ENCODE assay signal across 16 cellular contexts in the genomic region with DNA sequence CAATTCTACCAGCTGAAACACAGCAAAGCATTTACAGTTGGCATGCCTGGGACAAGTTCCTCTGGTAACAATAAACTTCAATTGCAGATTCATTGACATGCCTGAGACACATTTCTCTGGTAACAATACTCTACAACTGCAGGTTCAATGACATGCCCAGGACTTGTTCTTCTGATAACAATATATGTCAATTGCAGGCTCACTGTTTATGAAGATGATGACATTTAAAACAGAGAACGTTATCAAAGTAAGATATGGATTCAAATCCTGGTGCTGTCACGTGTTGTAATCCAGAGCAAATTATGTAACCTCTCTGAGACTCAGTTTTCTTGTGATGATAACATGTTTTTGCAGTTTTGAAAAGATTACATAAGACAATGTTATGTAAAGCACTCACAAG. TPM values are rescaled to one million over a fixed set of nuclear protein-coding genes. Genes with fewer than 3 reads are reported as not detected.
DNase-seq lines count a peak whose midpoint lies in the region; ATAC-seq, FAIRE-seq and TF ChIP-seq lines count a peak whose summit lies in the region.
"Had no signal": no experiment of that assay in that cellular context is flagged by ENCODE, and none has a peak within 500 bp of the region (broad histone marks: within the 10 kb centered on the region; RNA-seq: fewer than 3 reads in every experiment).

No MANE protein-coding gene starts in this region.

- TF ChIP-seq POLR2A in GM12878 (IDR thresholded peaks at IDR 0.05; ENCODE audit: low read depth, low read length) (no peak), transverse colon (IDR thresholded peaks at IDR 0.05) (no peak)

- in situ Hi-C loops in GM12878 (cut with MboI), result no loop called here
- in situ Hi-C loops in transverse colon (cut with MboI; ENCODE audit: low pct_ligation_motif_present in 1 of 4, low pct_unique_long_range_greater_than_20kb in 1 of 4, low sequenced_read_pairs in 3 of 4), result no loop called here

- H3K27me3 ChIP-seq in GM12878 (replicated peaks in 1 of 2; ENCODE audit: control insufficient read depth in 2 of 2, insufficient read depth in 2 of 2, low read length in 1 of 2) (no peaks in the 10 kb centered on the region), hepatocyte (no peaks in the 10 kb centered on the region), transverse colon (no peaks in the 10 kb centered on the region)
- H3K27me3 ChIP-seq: body of pancreas, colonic mucosa had no signal

- ATAC-seq in HG02885 (IDR thresholded peaks at IDR 0.05; ENCODE audit: poor library complexity, unreplicated experiment), result peak; percentile 45
- ATAC-seq in GM12878, result peak; percentile 31; the same call in 1 of the 3 replicates
- ATAC-seq in Right ventricle myocardium superior (ENCODE audit: poor library complexity), result no peak
- no peak for ATAC-seq in stimulated activated memory B cell treated with anti-CD40 and anti-IgM and Interleukin-4, amounts not matched to agents 10 μg/mL and 1 μg/mL and 100 μg/mL, for 72 hours
- ATAC-seq: activated naive CD4-positive, alpha-beta T cell treated with anti-CD3 and anti-CD28 coated beads, Interleukin-2, amount 50 U/mL, for 72 hours; body of pancreas had no signal

- no TSS peak for BruUV-seq in GM12878 (replicated peaks; lab: Mats Ljungman, UMichigan)

- H3K9me2 ChIP-seq in hepatocyte (replicated peaks; ENCODE audit: insufficient read depth), result peaks cover 4% of the 10 kb centered on the region

- no peaks in the 10 kb centered on the region for H3K36me3 ChIP-seq in GM12878 (ENCODE audit: control insufficient read depth in 2 of 2, insufficient read depth in 2 of 2, low read length in 1 of 2)
- H3K36me3 ChIP-seq in hepatocyte (replicated peaks; ENCODE audit: insufficient read depth, low read depth), result no peaks in the 10 kb centered on the region
- no peaks in the 10 kb centered on the region for H3K36me3 ChIP-seq in transverse colon
- H3K36me3 ChIP-seq: colonic mucosa, thoracic aorta had no signal

- intact Hi-C loops in GM12878 (cut with micrococcal nuclease; ENCODE audit: unreplicated experiment) (no loop called here), transverse colon (cut with DNase I; ENCODE audit: low total_unique reads) (no loop called here), Right ventricle myocardium superior (cut with DNase I) (no loop called here)

- FAIRE-seq in GM12878 (lab: Jason Lieb, UNC), result no peak
- FAIRE-seq: frontal cortex, GM18507 had no signal

- no peaks in the 10 kb centered on the region for H3K4me1 ChIP-seq in GM12878 (ENCODE audit: control insufficient read depth, insufficient read depth, low read length)
- peaks cover 6% of the 10 kb centered on the region for H3K4me1 ChIP-seq in hepatocyte (ENCODE audit: insufficient read depth)
- H3K4me1 ChIP-seq in transverse colon, result peaks cover 21 to 82% (median 54%) of the 10 kb centered on the region in 4 donors

- no peaks in the 10 kb centered on the region for H3K4me1 Mint-ChIP-seq in stimulated activated memory B cell treated with anti-CD40 and anti-IgM and Interleukin-4, amounts not matched to agents 10 μg/mL and 1 μg/mL and 100 μg/mL, for 72 hours

- no peak overlapping the region for H3K4me2 ChIP-seq in GM12878 (ENCODE audit: control insufficient read depth, insufficient read depth)
- no peak overlapping the region for H3K4me2 ChIP-seq in hepatocyte

- H3K9ac ChIP-seq in GM12878 (ENCODE audit: control insufficient read depth, insufficient read depth, low read length), result no peak overlapping the region

- no peak overlapping the region for H3K27ac ChIP-seq in GM12878 (ENCODE audit: control insufficient read depth, insufficient read depth)
- peak overlapping the region; percentile 9 for H3K27ac ChIP-seq in hepatocyte
- peak overlapping the region; percentile 9 to 49 (median 38) for H3K27ac ChIP-seq in transverse colon
- H3K27ac ChIP-seq: body of pancreas, colonic mucosa, thoracic aorta had no signal

- no peaks in the 10 kb centered on the region for H3K27me3 Mint-ChIP-seq in stimulated activated memory B cell treated with anti-CD40 and anti-IgM and Interleukin-4, amounts not matched to agents 10 μg/mL and 1 μg/mL and 100 μg/mL, for 72 hours

- H3K36me3 Mint-ChIP-seq in stimulated activated memory B cell treated with anti-CD40 and anti-IgM and Interleukin-4, amounts not matched to agents 10 μg/mL and 1 μg/mL and 100 μg/mL, for 72 hours, result no peaks in the 10 kb centered on the region
- H3K36me3 Mint-ChIP-seq: activated naive CD4-positive, alpha-beta T cell treated with anti-CD3 and anti-CD28 coated beads, Interleukin-2, amount 50 U/mL, for 72 hours had no signal

- no peak for DNase-seq in GM12878 (ENCODE audit: low read depth, low spot score)
- DNase-seq in hepatocyte (ENCODE audit: low spot score), result no peak
- DNase-seq in transverse colon, result no peak
- DNase-seq in Right ventricle myocardium superior, result no peak
- DNase-seq in amygdala (lab: John Stamatoyannopoulos, UW), result no peak
- DNase-seq: activated CD4-positive, CD25-positive, alpha-beta regulatory T cell; activated T-cell treated with anti-CD3 and anti-CD28 coated beads, Interleukin-2, amount 50 U/mL, for 48 hours; body of pancreas; colonic mucosa; DMS79 treated with DMSO at 0.1 percent for 48 hours had no signal

- H3K4me3 Mint-ChIP-seq in stimulated activated memory B cell treated with anti-CD40 and anti-IgM and Interleukin-4, amounts not matched to agents 10 μg/mL and 1 μg/mL and 100 μg/mL, for 72 hours, result no peak overlapping the region

- H3K79me2 ChIP-seq in GM12878 (ENCODE audit: control insufficient read depth, insufficient read depth, low read length) (no peaks in the 10 kb centered on the region), hepatocyte (peaks cover 80% of the 10 kb centered on the region)

- H3K9me3 ChIP-seq in GM12878 (replicated peaks; ENCODE audit: control insufficient read depth, insufficient read depth, low read length) (no peaks in the 10 kb centered on the region), hepatocyte (ENCODE audit: low read depth) (no peaks in the 10 kb centered on the region), transverse colon (no peaks in the 10 kb centered on the region)
- H3K9me3 ChIP-seq: body of pancreas, colonic mucosa, thoracic aorta had no signal

- SMC1A ChIA-PET in GM12878 (lab: Charles Lee; ENCODE audit: uncharacterized antibody, unreplicated experiment), result interaction anchor here (1.4 kb wide), 1 partner anchor 8 kb away, joined by 3 read pairs; no protein-coding TSS in a partner anchor

- H3K4me3 ChIP-seq in GM12878, result no peak overlapping the region
- no peak overlapping the region for H3K4me3 ChIP-seq in hepatocyte
- no peak overlapping the region for H3K4me3 ChIP-seq in transverse colon
- H3K4me3 ChIP-seq: body of pancreas, colonic mucosa, thoracic aorta had no signal

- no peak overlapping the region for H3K27ac Mint-ChIP-seq in stimulated activated memory B cell treated with anti-CD40 and anti-IgM and Interleukin-4, amounts not matched to agents 10 μg/mL and 1 μg/mL and 100 μg/mL, for 72 hours
- H3K27ac Mint-ChIP-seq: activated naive CD4-positive, alpha-beta T cell treated with anti-CD3 and anti-CD28 coated beads, Interleukin-2, amount 50 U/mL, for 72 hours had no signal

- TF ChIP-seq EP300 in GM12878 (IDR thresholded peaks at IDR 0.05; ENCODE audit: borderline replicate concordance in 1 of 2, control insufficient read depth in 1 of 2, low read depth in 2 of 2, low read length in 2 of 2), result no peak
- TF ChIP-seq EP300 in transverse colon (IDR thresholded peaks at IDR 0.05; ENCODE audit: low read depth), result no peak

- H2AFZ ChIP-seq in GM12878 (ENCODE audit: control insufficient read depth, low read depth, low read length) (no peak overlapping the region), hepatocyte (no peak overlapping the region)

- CTCF ChIA-PET in GM12878 (lab: Yijun Ruan, JAX), result no interaction called here

- WGBS in GM12878 (ENCODE audit: insufficient coverage, insufficient replicate concordance, low lambda C conversion rate, missing lambda C conversion rate), result 3% methylated on average over 2 of the region's 2 CpGs
- 47% methylated on average over 2 of the region's 2 CpGs for whole genome bisulfite sequencing in hepatocyte (ENCODE audit: low lambda C conversion rate, missing lambda C conversion rate)
- 29 to 33% methylated on average over 1 to 2 of the region's 2 CpGs for WGBS in transverse colon (ENCODE audit: low coverage in 1 of 2), 2 donors

- POLR2A ChIA-PET in GM12878 (lab: Charles Lee), result no interaction called here

- H4K20me1 ChIP-seq in GM12878 (ENCODE audit: control insufficient read depth, insufficient read depth) (no peaks in the 10 kb centered on the region), hepatocyte (ENCODE audit: insufficient read depth, poor library complexity, severe bottlenecking) (no peaks in the 10 kb centered on the region)

- H3K9me3 Mint-ChIP-seq in stimulated activated memory B cell treated with anti-CD40 and anti-IgM and Interleukin-4, amounts not matched to agents 10 μg/mL and 1 μg/mL and 100 μg/mL, for 72 hours, result peaks cover 4% of the 10 kb centered on the region
- H3K9me3 Mint-ChIP-seq: activated naive CD4-positive, alpha-beta T cell treated with anti-CD3 and anti-CD28 coated beads, Interleukin-2, amount 50 U/mL, for 72 hours had no signal

- RAD21 ChIA-PET in GM12878 (lab: Charles Lee; ENCODE audit: unreplicated experiment), result no interaction called here

- no peak for TF ChIP-seq RAD21 in GM12878 (IDR thresholded peaks at IDR 0.05; ENCODE audit: insufficient read depth, low read depth, low read length)

- TF ChIP-seq CTCF in GM12878 (IDR thresholded peaks at IDR 0.05 in 2 of 3, conservative IDR thresholded peaks at IDR 0.05 in 1 of 3; ENCODE audit: control insufficient read depth in 2 of 3, extremely low read depth in 1 of 3, insufficient read depth in 1 of 3, low read depth in 3 of 3, low read length in 3 of 3), result no peak
- TF ChIP-seq CTCF in hepatocyte (IDR thresholded peaks at IDR 0.05; ENCODE audit: poor library complexity), result no peak
- no peak for TF ChIP-seq CTCF in transverse colon (IDR thresholded peaks at IDR 0.05)

RNA-seq across cellular contexts. Expression of a gene that starts 20.5 kb away (rescaled TPM):
- total RNA-seq in GM12878 (2013; cell fraction: nucleolus; rRNA removed), result not detected in 2 replicates
- total RNA-seq in GM12878 (2014; rRNA removed) (0.05 and 0.06 TPM in 2 replicates), GM12878 (2014; rRNA removed; fragmentation: Illumina TruSeq; extraction: Trizol) (0.09 and 0.23 TPM in 2 replicates), GM12878 (2021) (0.32 and 0.51 TPM in 2 replicates), hepatocyte (28.6 and 30.4 TPM in 2 replicates), transverse colon (10 to 100 TPM; 10.5 to 44.6 (median 29.1) TPM), Right ventricle myocardium superior (10.1 TPM)
- polyA plus RNA-seq in GM12878 (2011; ENCODE audit: low read depth), result 0.05 TPM
- polyA plus RNA-seq in GM12878 (2011; rRNA removed) (0.10 and 0.16 TPM in 2 replicates), GM12878 (2014; fragmentation: Illumina TruSeq; extraction: Trizol) (0.03 TPM in 1 of 2 replicates, not detected in the other), GM12878 (2014; fragmentation: Nextera tagmentation; extraction: Ambion mirVana) (under 1 TPM; 0.02 to 0.03 TPM), GM12878 (2014; rRNA removed) (not detected in 2 replicates), GM12878 (2016; fragmentation: Nextera tagmentation; extraction: Ambion mirVana) (under 1 TPM; 0.10 to 0.40 TPM), hepatocyte (3.1 and 4.3 TPM in 2 replicates)
- polyA plus RNA-seq in GM12878 (2011; cell fraction: cytosol; rRNA removed), result 0.01 and 0.02 TPM in 2 replicates
- polyA plus RNA-seq in GM12878 (2011; cell fraction: nucleus; rRNA removed), result 0.03 and 0.07 TPM in 2 replicates
- polyA plus RNA-seq in GM12878 (2012), result 0.13 and 0.23 TPM in 2 replicates
- 0.07 and 0.10 TPM in 2 replicates for polyA minus RNA-seq in GM12878 (2011; rRNA and poly(A)+ RNA removed)
- not detected in 2 replicates for polyA minus RNA-seq in GM12878 (2011; cell fraction: cytosol; rRNA and poly(A)+ RNA removed)
- 0.24 and 0.29 TPM in 2 replicates for polyA minus RNA-seq in GM12878 (2011; cell fraction: nucleus; rRNA and poly(A)+ RNA removed)
- total RNA-seq: activated naive CD4-positive, alpha-beta T cell treated with anti-CD3 and anti-CD28 coated beads, Interleukin-2, amount 50 U/mL, for 72 hours had no signal

Comparison
In these comparisons a context has a peak if more than half of its experiments do, and no peak if none do; other contexts are left out.
1. ATAC-seq: peak in HG02885 (single experiment) and GM12878 (single experiment); none in Right ventricle myocardium superior (single experiment) and stimulated activated memory B cell treated with anti-CD40 and anti-IgM and Interleukin-4, amounts not matched to agents 10 μg/mL and 1 μg/mL and 100 μg/mL, for 72 hours (single experiment).